30 cellular contexts compared by ENCODE assay signal in genomic region chr10:45144666-45145065, GRCh38.
"Had no signal": no experiment of that assay in that cellular context is flagged by ENCODE, and none has a peak within 500 bp of the region (broad histone marks: within the 10 kb centered on the region; RNA-seq: fewer than 3 reads in every experiment).

No MANE protein-coding gene starts in this region.

- H3K27me3 ChIP-seq: ascending aorta, cardiac muscle cell, SJSA1 had no signal

- H3K4me1 ChIP-seq: ascending aorta, SJSA1 had no signal

- H3K27ac ChIP-seq: ascending aorta, cardiac muscle cell, SJSA1, WERI-Rb-1 had no signal

- H3K4me3 ChIP-seq: ascending aorta, cardiac muscle cell, K562, SJSA1 had no signal

- H3K9me3 ChIP-seq: ascending aorta, SJSA1, SK-N-SH had no signal

- DNase-seq: activated CD4-positive, alpha-beta T cell treated with anti-CD3 and anti-CD28 coated beads for 1 hour; activated CD4-positive, alpha-beta T cell treated with anti-CD3 and anti-CD28 coated beads for 48 hours; activated CD4-positive, CD25-positive, alpha-beta regulatory T cell; activated CD8-positive, alpha-beta T cell treated with anti-CD3 and anti-CD28 coated beads for 36 hours; activated effector memory CD4-positive, alpha-beta T cell treated with anti-CD3 and anti-CD28 coated beads, Interleukin-2, amount 50 U/mL, for 16 hours; activated naive CD4-positive, alpha-beta T cell; activated naive CD4-positive, alpha-beta T cell treated with anti-CD3 and anti-CD28 coated beads, Interleukin-2, amount 50 U/mL, for 16 hours; activated naive CD8-positive, alpha-beta T cell treated with anti-CD3 and anti-CD28 coated beads for 36 hours; activated T-cell treated with anti-CD3 and anti-CD28 coated beads, Interleukin-2, amount 50 U/mL, for 1 hour; activated T-cell treated with anti-CD3 and anti-CD28 coated beads, Interleukin-2, amount 50 U/mL, for 72 hours; amygdala; IMR-90; MV-4-11; NCI-H1105; NCI-H1436; NCI-H1694; NCI-H1930; NCI-H2081 treated with DMSO at 0.1 percent for 48 hours; NCI-H345; NCI-H524 treated with DMSO at 0.1 percent for 48 hours; NCI-H748 treated with DMSO at 0.1 percent for 48 hours; NK-92 treated with Interleukin-12 subunit alpha and Interleukin-12 subunit beta, amount 100 ng/mL, for 24 hours; SHP77; SK-N-SH; WERI-Rb-1 had no signal

- H3K36me3 ChIP-seq: ascending aorta, cardiac muscle cell, SJSA1, WERI-Rb-1 had no signal

- H3K4me2 ChIP-seq: SK-N-SH had no signal

- H3K9ac ChIP-seq: SK-N-SH had no signal

- H3K9me2 ChIP-seq: SK-N-SH had no signal

- FAIRE-seq: K562, TTC549 had no signal
